1 cellular context compared by ENCODE assay signal in the genomic region with DNA sequence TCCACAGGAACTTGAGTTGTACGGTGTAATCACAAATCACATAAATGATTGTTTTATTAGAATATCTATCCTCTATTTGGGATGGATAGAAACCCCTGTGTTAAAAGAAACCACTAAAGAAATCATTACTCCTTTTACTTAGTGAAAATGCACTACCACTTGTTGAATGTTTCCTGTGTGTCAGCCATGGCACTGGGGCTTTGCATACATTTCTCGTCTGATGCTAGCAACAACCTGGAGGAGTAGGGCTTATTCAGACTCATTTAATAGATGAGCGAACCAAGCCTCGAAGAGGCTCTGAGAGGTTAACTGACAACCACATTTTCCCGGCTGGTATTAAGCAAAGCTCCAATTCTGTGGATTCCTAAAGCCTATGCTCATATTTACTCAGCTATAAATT.
TF ChIP-seq lines count a peak whose summit lies in the region.

No MANE protein-coding gene starts in this region.

TF ChIP-seq in H1, 55 proteins besides CTCF, POLR2A, EP300 and RAD21 (continued from another document):
- TF ChIP-seq TAF7 (optimal IDR thresholded peaks at IDR 0.05; ENCODE audit: borderline replicate concordance, low read depth, low read length): no peak
- TF ChIP-seq NRF1 (IDR thresholded peaks at IDR 0.05; ENCODE audit: low read depth, low read length): no peak
- no peak for TF ChIP-seq GABPA (IDR thresholded peaks at IDR 0.05; ENCODE audit: borderline replicate concordance, insufficient read depth, low read length)
- TF ChIP-seq KDM5A (IDR thresholded peaks at IDR 0.05; ENCODE audit: low read length): no peak
- TF ChIP-seq POU5F1 (IDR thresholded peaks at IDR 0.05; ENCODE audit: low read depth, low read length): no peak
- TF ChIP-seq NANOG (IDR thresholded peaks at IDR 0.05; ENCODE audit: insufficient read depth, low read depth, low read length, poor library complexity, severe bottlenecking): no peak
- TF ChIP-seq RFX5 (IDR thresholded peaks at IDR 0.05; ENCODE audit: borderline replicate concordance, low read depth, low read length): no peak
- TF ChIP-seq ASH2L (IDR thresholded peaks at IDR 0.05; ENCODE audit: low read length): no peak
- no peak for TF ChIP-seq POLR2AphosphoS5 (IDR thresholded peaks at IDR 0.05; ENCODE audit: low read depth, low read length)
- TF ChIP-seq KDM1A (IDR thresholded peaks at IDR 0.05; ENCODE audit: borderline replicate concordance, low read length): no peak
